1 cellular context compared by ENCODE assay signal in genomic region chr10:11894381-11895107, GRCh38.
TF ChIP-seq lines count a peak whose summit lies in the region.

No MANE protein-coding gene starts in this region.

TF ChIP-seq in K562, 482 proteins besides CTCF, POLR2A, EP300 and RAD21 (continued from another document and continues in another):
- TF ChIP-seq TSHZ1 (CRISPR knock-in tag; IDR thresholded peaks at IDR 0.05) = no peak
- TF ChIP-seq NONO (IDR thresholded peaks at IDR 0.05; ENCODE audit: low read depth in 2 of 2, low read length in 1 of 2) = no peak
- TF ChIP-seq BCL6 (CRISPR knock-in tag; IDR thresholded peaks at IDR 0.05) = no peak
- no peak for TF ChIP-seq NR2C2 (CRISPR knock-in tag; IDR thresholded peaks at IDR 0.05)
- TF ChIP-seq NR2C2 (tag; IDR thresholded peaks at IDR 0.05) = peak; percentile 20; the same call in 1 of the 2 replicates
- TF ChIP-seq TCF15 (CRISPR knock-in tag; IDR thresholded peaks at IDR 0.05) = no peak
- TF ChIP-seq HMGN3 (IDR thresholded peaks at IDR 0.05; ENCODE audit: borderline replicate concordance, extremely low read depth, insufficient read length, low read depth, low read length) = no peak
- no peak for TF ChIP-seq ZNF507 (tag; conservative IDR thresholded peaks at IDR 0.05)
- no peak for TF ChIP-seq SIN3B (IDR thresholded peaks at IDR 0.05; ENCODE audit: low read depth)
- TF ChIP-seq ZNF134 (CRISPR knock-in tag; conservative IDR thresholded peaks at IDR 0.05) = peak; percentile 81
- no peak for TF ChIP-seq RFX5 (IDR thresholded peaks at IDR 0.05; ENCODE audit: low read depth, low read length)
- TF ChIP-seq MYBL2 (IDR thresholded peaks at IDR 0.05; ENCODE audit: low read depth) = no peak
- TF ChIP-seq MYBL2 (CRISPR knock-in tag; IDR thresholded peaks at IDR 0.05; ENCODE audit: borderline replicate concordance) = no peak
- TF ChIP-seq ZBTB2 (IDR thresholded peaks at IDR 0.05) = peak; percentile 30; the same call in 1 of the 2 replicates
- peak in 1 of 2 experiments; percentile 98; a peak in 1 of 4 replicates for TF ChIP-seq KDM4B (IDR thresholded peaks at IDR 0.05; ENCODE audit: borderline replicate concordance in 2 of 2, low read depth in 1 of 2)
- peak; percentile 100 for TF ChIP-seq TAF1 (IDR thresholded peaks at IDR 0.05; ENCODE audit: control insufficient read depth, extremely low read depth, insufficient read depth, low read length, severe bottlenecking)
- TF ChIP-seq RNF219 (CRISPR knock-in tag; IDR thresholded peaks at IDR 0.05) = no peak
- no peak for TF ChIP-seq CUX1 (CRISPR knock-in tag; IDR thresholded peaks at IDR 0.05)
- TF ChIP-seq ZKSCAN3 (CRISPR knock-in tag; IDR thresholded peaks at IDR 0.05) = no peak
- TF ChIP-seq JUN (IDR thresholded peaks at IDR 0.05; ENCODE audit: borderline replicate concordance, low read depth, low read length) = no peak
- TF ChIP-seq JUN (CRISPR knock-in tag; IDR thresholded peaks at IDR 0.05; ENCODE audit: borderline replicate concordance) = 0 out of 2 replicates have a peak, but pooled peaks have one; percentile 40
- TF ChIP-seq ZNF263 (CRISPR knock-in tag; IDR thresholded peaks at IDR 0.05; ENCODE audit: borderline replicate concordance) = peak; percentile 100
- peak; percentile 72 for TF ChIP-seq ZNF511 (CRISPR knock-in tag; IDR thresholded peaks at IDR 0.05)
- no peak for TF ChIP-seq FOXK1 (CRISPR knock-in tag; IDR thresholded peaks at IDR 0.05; ENCODE audit: borderline replicate concordance)
- no peak for TF ChIP-seq ZNF431 (CRISPR knock-in tag; IDR thresholded peaks at IDR 0.05)
- TF ChIP-seq SPI1 (IDR thresholded peaks at IDR 0.05; ENCODE audit: borderline replicate concordance, low read depth, low read length) = no peak
- TF ChIP-seq ZFP36 (IDR thresholded peaks at IDR 0.05; ENCODE audit: low read depth, low read length, partially characterized antibody) = no peak
- no peak for TF ChIP-seq ZNF311 (CRISPR knock-in tag; IDR thresholded peaks at IDR 0.05)
- TF ChIP-seq NCOA6 (IDR thresholded peaks at IDR 0.05) = no peak
- peak in 1 of 2 experiments; percentile 26; a peak in 1 of 4 replicates for TF ChIP-seq FOXA3 (CRISPR knock-in tag; conservative IDR thresholded peaks at IDR 0.05 in 1 of 2, IDR thresholded peaks at IDR 0.05 in 1 of 2)
- no peak; a peak in 1 of 4 replicates for TF ChIP-seq ZMIZ1 (IDR thresholded peaks at IDR 0.05; ENCODE audit: low read depth in 2 of 2, low read length in 2 of 2)
- TF ChIP-seq ZNF133 (CRISPR knock-in tag; IDR thresholded peaks at IDR 0.05) = no peak
- TF ChIP-seq TCF7 (IDR thresholded peaks at IDR 0.05; ENCODE audit: borderline replicate concordance) = no peak; the same call in 1 of the 2 replicates
- no peak; the same call in 1 of the 2 replicates for TF ChIP-seq STAG1 (CRISPR knock-in tag; IDR thresholded peaks at IDR 0.05; ENCODE audit: borderline replicate concordance)
- TF ChIP-seq RAD51 (IDR thresholded peaks at IDR 0.05; ENCODE audit: borderline replicate concordance, low read depth) = no peak
- TF ChIP-seq ZNF121 (CRISPR knock-in tag; conservative IDR thresholded peaks at IDR 0.05) = no peak
- TF ChIP-seq THRA (IDR thresholded peaks at IDR 0.05) = no peak
- TF ChIP-seq HNRNPK (IDR thresholded peaks at IDR 0.05; ENCODE audit: low read depth, low read length, poor library complexity, severe bottlenecking) = no peak
- TF ChIP-seq TOE1 (IDR thresholded peaks at IDR 0.05; ENCODE audit: borderline replicate concordance) = peak; percentile 59; the same call in 1 of the 2 replicates
- TF ChIP-seq TOE1 (CRISPR knock-in tag; IDR thresholded peaks at IDR 0.05; ENCODE audit: borderline replicate concordance, low read depth) = peak; percentile 67; the same call in 1 of the 2 replicates
- TF ChIP-seq LARP7 (IDR thresholded peaks at IDR 0.05) = no peak
